ENCODE assay signal across 1 cellular context in the genomic region with DNA sequence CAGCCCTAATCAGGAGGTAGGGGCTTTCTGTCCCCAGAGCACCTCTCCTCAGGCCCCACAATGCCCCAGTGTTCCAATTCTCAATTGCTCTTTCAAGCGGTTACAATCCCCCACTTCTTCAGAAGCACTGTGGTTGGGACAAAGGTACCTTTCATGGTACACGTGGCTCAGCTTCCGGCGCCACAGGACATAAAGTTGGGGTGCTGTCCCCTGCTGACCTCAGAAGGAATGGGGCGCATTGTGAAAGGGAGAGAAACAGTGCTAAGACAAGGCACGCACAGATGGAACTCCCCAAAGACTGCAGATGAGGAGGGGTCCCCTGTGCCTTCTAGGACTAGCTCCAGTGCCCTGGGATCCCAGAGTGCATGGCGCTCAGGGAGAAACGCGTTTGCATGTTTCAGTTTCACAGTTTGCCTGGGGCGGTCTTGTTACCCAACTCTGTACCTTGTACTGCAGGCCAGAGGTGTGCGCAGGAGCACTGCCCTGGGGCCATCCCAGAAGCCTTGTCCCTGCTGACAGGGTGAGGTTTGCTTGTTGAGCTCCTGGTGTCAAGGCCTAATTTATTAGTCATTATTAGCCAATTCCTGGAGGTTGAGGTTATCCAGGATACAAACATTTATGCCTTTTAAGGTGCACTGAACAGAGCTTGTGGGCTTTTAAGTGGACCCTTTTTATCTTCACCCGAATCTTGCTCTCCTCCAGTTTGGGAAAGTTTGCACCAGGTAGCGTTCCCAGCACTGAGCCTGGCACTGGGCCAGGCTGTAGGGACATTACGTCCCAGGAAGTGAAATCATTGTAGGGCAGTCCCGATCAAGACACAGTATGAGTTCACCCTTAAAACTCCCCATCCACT.
TF ChIP-seq lines count a peak whose summit lies in the region.

No MANE protein-coding gene starts in this region.

TF ChIP-seq in HepG2, 621 proteins besides CTCF, POLR2A, EP300 and RAD21 (continued from another document and continues in another):
- TF ChIP-seq, protein P1, sequence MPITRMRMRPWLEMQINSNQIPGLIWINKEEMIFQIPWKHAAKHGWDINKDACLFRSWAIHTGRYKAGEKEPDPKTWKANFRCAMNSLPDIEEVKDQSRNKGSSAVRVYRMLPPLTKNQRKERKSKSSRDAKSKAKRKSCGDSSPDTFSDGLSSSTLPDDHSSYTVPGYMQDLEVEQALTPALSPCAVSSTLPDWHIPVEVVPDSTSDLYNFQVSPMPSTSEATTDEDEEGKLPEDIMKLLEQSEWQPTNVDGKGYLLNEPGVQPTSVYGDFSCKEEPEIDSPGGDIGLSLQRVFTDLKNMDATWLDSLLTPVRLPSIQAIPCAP (CRISPR knock-in tag; IDR thresholded peaks at IDR 0.05; ENCODE audit: low read depth): no peak
- TF ChIP-seq MBD4 (IDR thresholded peaks at IDR 0.05; ENCODE audit: borderline replicate concordance, low read length): no peak
- peak; percentile 89 for TF ChIP-seq ARID5B (CRISPR knock-in tag; IDR thresholded peaks at IDR 0.05)
- no peak for TF ChIP-seq NR0B2 (CRISPR knock-in tag; IDR thresholded peaks at IDR 0.05)
- peak; percentile 59; the same call in 1 of the 2 replicates for TF ChIP-seq SNAPC5 (CRISPR knock-in tag; IDR thresholded peaks at IDR 0.05; ENCODE audit: borderline replicate concordance)
- peak; percentile 77; the same call in 1 of the 2 replicates for TF ChIP-seq MLX (CRISPR knock-in tag; IDR thresholded peaks at IDR 0.05)
- no peak for TF ChIP-seq TSC22D2 (CRISPR knock-in tag; IDR thresholded peaks at IDR 0.05; ENCODE audit: borderline replicate concordance)
- no peak for TF ChIP-seq ZNF530 (CRISPR knock-in tag; IDR thresholded peaks at IDR 0.05; ENCODE audit: low read depth)
- no peak for TF ChIP-seq ZFP41 (CRISPR knock-in tag; IDR thresholded peaks at IDR 0.05; ENCODE audit: borderline replicate concordance)
- TF ChIP-seq GFI1 (CRISPR knock-in tag; IDR thresholded peaks at IDR 0.05; ENCODE audit: borderline replicate concordance): peak; percentile 79; the same call in 1 of the 2 replicates
- no peak for TF ChIP-seq ZNF598 (CRISPR knock-in tag; IDR thresholded peaks at IDR 0.05; ENCODE audit: borderline replicate concordance)
- peak; percentile 72; the same call in 1 of the 2 replicates for TF ChIP-seq HMG20A (CRISPR knock-in tag; IDR thresholded peaks at IDR 0.05; ENCODE audit: borderline replicate concordance)
- TF ChIP-seq NFIC (IDR thresholded peaks at IDR 0.05; ENCODE audit: low read length): peak; percentile 79; the same call in 1 of the 2 replicates
- no peak for TF ChIP-seq ARNT2 (CRISPR knock-in tag; IDR thresholded peaks at IDR 0.05; ENCODE audit: low read depth)
- TF ChIP-seq ZNF256 (CRISPR knock-in tag; conservative IDR thresholded peaks at IDR 0.05): no peak
- TF ChIP-seq, protein P2, sequence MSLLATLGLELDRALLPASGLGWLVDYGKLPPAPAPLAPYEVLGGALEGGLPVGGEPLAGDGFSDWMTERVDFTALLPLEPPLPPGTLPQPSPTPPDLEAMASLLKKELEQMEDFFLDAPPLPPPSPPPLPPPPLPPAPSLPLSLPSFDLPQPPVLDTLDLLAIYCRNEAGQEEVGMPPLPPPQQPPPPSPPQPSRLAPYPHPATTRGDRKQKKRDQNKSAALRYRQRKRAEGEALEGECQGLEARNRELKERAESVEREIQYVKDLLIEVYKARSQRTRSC (CRISPR knock-in tag; IDR thresholded peaks at IDR 0.05; ENCODE audit: low read depth): no peak
- peak; percentile 86 for TF ChIP-seq SP5 (CRISPR knock-in tag; IDR thresholded peaks at IDR 0.05; ENCODE audit: borderline replicate concordance, low read depth)
- TF ChIP-seq MIER2 (CRISPR knock-in tag; IDR thresholded peaks at IDR 0.05): peak; percentile 83
- peak; percentile 97 for TF ChIP-seq PPARG (CRISPR knock-in tag; conservative IDR thresholded peaks at IDR 0.05)
- TF ChIP-seq CERS6 (CRISPR knock-in tag; IDR thresholded peaks at IDR 0.05): no peak
- TF ChIP-seq, protein P3, sequence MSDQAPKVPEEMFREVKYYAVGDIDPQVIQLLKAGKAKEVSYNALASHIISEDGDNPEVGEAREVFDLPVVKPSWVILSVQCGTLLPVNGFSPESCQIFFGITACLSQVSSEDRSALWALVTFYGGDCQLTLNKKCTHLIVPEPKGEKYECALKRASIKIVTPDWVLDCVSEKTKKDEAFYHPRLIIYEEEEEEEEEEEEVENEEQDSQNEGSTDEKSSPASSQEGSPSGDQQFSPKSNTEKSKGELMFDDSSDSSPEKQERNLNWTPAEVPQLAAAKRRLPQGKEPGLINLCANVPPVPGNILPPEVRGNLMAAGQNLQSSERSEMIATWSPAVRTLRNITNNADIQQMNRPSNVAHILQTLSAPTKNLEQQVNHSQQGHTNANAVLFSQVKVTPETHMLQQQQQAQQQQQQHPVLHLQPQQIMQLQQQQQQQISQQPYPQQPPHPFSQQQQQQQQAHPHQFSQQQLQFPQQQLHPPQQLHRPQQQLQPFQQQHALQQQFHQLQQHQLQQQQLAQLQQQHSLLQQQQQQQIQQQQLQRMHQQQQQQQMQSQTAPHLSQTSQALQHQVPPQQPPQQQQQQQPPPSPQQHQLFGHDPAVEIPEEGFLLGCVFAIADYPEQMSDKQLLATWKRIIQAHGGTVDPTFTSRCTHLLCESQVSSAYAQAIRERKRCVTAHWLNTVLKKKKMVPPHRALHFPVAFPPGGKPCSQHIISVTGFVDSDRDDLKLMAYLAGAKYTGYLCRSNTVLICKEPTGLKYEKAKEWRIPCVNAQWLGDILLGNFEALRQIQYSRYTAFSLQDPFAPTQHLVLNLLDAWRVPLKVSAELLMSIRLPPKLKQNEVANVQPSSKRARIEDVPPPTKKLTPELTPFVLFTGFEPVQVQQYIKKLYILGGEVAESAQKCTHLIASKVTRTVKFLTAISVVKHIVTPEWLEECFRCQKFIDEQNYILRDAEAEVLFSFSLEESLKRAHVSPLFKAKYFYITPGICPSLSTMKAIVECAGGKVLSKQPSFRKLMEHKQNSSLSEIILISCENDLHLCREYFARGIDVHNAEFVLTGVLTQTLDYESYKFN (CRISPR knock-in tag; conservative IDR thresholded peaks at IDR 0.05): peak; percentile 98
- 0 out of 2 replicates have a peak, but pooled peaks have one; percentile 53 for TF ChIP-seq POGK (CRISPR knock-in tag; conservative IDR thresholded peaks at IDR 0.05)
- no peak for TF ChIP-seq GTF2F1 (IDR thresholded peaks at IDR 0.05; ENCODE audit: low read length)
- TF ChIP-seq, protein P4, sequence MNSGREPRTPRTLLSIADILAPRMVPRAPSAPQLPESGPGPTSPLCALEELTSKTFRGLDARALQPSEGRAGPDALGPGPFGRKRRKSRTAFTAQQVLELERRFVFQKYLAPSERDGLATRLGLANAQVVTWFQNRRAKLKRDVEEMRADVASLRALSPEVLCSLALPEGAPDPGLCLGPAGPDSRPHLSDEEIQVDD (CRISPR knock-in tag; IDR thresholded peaks at IDR 0.05; ENCODE audit: borderline replicate concordance): no peak
- no peak for TF ChIP-seq ZNF768 (CRISPR knock-in tag; IDR thresholded peaks at IDR 0.05)
- TF ChIP-seq FLYWCH1 (CRISPR knock-in tag; IDR thresholded peaks at IDR 0.05): no peak
- TF ChIP-seq DNMT3B (CRISPR knock-in tag; conservative IDR thresholded peaks at IDR 0.05): no peak
- TF ChIP-seq, protein P5, sequence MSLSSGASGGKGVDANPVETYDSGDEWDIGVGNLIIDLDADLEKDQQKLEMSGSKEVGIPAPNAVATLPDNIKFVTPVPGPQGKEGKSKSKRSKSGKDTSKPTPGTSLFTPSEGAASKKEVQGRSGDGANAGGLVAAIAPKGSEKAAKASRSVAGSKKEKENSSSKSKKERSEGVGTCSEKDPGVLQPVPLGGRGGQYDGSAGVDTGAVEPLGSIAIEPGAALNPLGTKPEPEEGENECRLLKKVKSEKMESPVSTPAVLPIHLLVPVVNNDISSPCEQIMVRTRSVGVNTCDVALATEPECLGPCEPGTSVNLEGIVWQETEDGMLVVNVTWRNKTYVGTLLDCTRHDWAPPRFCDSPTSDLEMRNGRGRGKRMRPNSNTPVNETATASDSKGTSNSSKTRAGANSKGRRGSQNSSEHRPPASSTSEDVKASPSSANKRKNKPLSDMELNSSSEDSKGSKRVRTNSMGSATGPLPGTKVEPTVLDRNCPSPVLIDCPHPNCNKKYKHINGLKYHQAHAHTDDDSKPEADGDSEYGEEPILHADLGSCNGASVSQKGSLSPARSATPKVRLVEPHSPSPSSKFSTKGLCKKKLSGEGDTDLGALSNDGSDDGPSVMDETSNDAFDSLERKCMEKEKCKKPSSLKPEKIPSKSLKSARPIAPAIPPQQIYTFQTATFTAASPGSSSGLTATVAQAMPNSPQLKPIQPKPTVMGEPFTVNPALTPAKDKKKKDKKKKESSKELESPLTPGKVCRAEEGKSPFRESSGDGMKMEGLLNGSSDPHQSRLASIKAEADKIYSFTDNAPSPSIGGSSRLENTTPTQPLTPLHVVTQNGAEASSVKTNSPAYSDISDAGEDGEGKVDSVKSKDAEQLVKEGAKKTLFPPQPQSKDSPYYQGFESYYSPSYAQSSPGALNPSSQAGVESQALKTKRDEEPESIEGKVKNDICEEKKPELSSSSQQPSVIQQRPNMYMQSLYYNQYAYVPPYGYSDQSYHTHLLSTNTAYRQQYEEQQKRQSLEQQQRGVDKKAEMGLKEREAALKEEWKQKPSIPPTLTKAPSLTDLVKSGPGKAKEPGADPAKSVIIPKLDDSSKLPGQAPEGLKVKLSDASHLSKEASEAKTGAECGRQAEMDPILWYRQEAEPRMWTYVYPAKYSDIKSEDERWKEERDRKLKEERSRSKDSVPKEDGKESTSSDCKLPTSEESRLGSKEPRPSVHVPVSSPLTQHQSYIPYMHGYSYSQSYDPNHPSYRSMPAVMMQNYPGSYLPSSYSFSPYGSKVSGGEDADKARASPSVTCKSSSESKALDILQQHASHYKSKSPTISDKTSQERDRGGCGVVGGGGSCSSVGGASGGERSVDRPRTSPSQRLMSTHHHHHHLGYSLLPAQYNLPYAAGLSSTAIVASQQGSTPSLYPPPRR (CRISPR knock-in tag; IDR thresholded peaks at IDR 0.05; ENCODE audit: borderline replicate concordance): peak; percentile 82
- peak; percentile 61; the same call in 1 of the 2 replicates for TF ChIP-seq ZBTB7B (CRISPR knock-in tag; IDR thresholded peaks at IDR 0.05)
- TF ChIP-seq POLR2G (IDR thresholded peaks at IDR 0.05; ENCODE audit: low read depth, low read length): peak; percentile 89
- TF ChIP-seq ZSCAN29 (CRISPR knock-in tag; conservative IDR thresholded peaks at IDR 0.05): peak; percentile 72; the same call in 1 of the 2 replicates
- no peak for TF ChIP-seq ZNF3 (CRISPR knock-in tag; IDR thresholded peaks at IDR 0.05)
- peak; percentile 90 for TF ChIP-seq FOSL2 (CRISPR knock-in tag; IDR thresholded peaks at IDR 0.05)
- no peak for TF ChIP-seq ZNF207 (IDR thresholded peaks at IDR 0.05; ENCODE audit: borderline replicate concordance)
- TF ChIP-seq ETV5 (CRISPR knock-in tag; IDR thresholded peaks at IDR 0.05; ENCODE audit: borderline replicate concordance): peak; percentile 69; the same call in 1 of the 2 replicates
